In the genomic region with DNA sequence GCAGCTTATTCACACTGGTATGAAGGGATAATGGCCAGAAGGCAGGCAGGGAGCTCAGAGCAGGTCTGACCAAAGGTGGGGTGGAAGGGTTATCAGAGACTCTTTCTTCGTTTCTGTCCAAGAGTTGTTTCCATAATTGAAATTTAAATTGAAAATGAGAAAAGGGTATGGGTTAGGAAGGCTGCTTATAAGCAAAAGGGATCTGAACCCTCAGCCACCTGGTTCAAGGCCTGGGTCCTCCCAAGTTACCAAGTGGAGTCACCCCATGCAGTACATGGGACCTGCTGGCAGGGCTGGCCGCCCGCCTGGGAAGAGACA, we compare ENCODE assay signal across 13 cellular contexts. TPM values are rescaled to one million over a fixed set of nuclear protein-coding genes. Genes with fewer than 3 reads are reported as not detected.
DNase-seq lines count a peak whose midpoint lies in the region; ATAC-seq and TF ChIP-seq lines count a peak whose summit lies in the region.
"Had no signal": no experiment of that assay in that cellular context is flagged by ENCODE, and none has a peak within 500 bp of the region (broad histone marks: within the 10 kb centered on the region; RNA-seq: fewer than 3 reads in every experiment).

No MANE protein-coding gene starts in this region.

- H3K4me3 ChIP-seq in cardiac muscle cell (no peak overlapping the region), muscle layer of colon (ENCODE audit: low read depth in 1 of 2, low read length in 2 of 2) (no peak overlapping the region)

- peak overlapping the region; percentile 76 for H3K27ac Mint-ChIP-seq in activated naive CD8-positive, alpha-beta T cell treated with anti-CD3 and anti-CD28 coated beads, Interleukin-2, amount 10 ng/mL, durations not matched to agents 7 days and 5 days
- H3K27ac Mint-ChIP-seq in type B pancreatic cell (peak overlapping the region; percentile 77), CD14-positive monocyte (no peak overlapping the region)
- H3K27ac Mint-ChIP-seq: activated CD8-positive, alpha-beta memory T cell treated with anti-CD3 and anti-CD28 coated beads, Interleukin-2, amount 10 ng/mL, durations not matched to agents 7 days and 5 days; natural killer cell treated with Interleukin-12 subunit alpha and Interleukin-12 subunit beta and Interleukin-15 and Interleukin-18, amount 100 ng/mL, for 72 hours had no signal

- TF ChIP-seq CTCF in cardiac muscle cell (IDR thresholded peaks at IDR 0.05; ENCODE audit: low read depth, low read length) (no peak), type B pancreatic cell (conservative IDR thresholded peaks at IDR 0.05) (no peak), CD14-positive monocyte (IDR thresholded peaks at IDR 0.05) (no peak)

- H3K27ac ChIP-seq in cardiac muscle cell, result peak overlapping the region; percentile 69
- H3K27ac ChIP-seq in muscle layer of colon (ENCODE audit: low read depth, low read length), result peak overlapping the region; percentile 94
- H3K27ac ChIP-seq: KMS-11 had no signal

- H3K4me1 Mint-ChIP-seq in activated naive CD8-positive, alpha-beta T cell treated with anti-CD3 and anti-CD28 coated beads, Interleukin-2, amount 10 ng/mL, durations not matched to agents 7 days and 5 days, result peaks cover 81% of the 10 kb centered on the region
- H3K4me1 Mint-ChIP-seq in type B pancreatic cell (ENCODE audit: unreplicated experiment) (peaks cover 49% of the 10 kb centered on the region), CD14-positive monocyte (peaks cover 27% of the 10 kb centered on the region)

- peak overlapping the region; percentile 85 for H3K4me3 Mint-ChIP-seq in activated naive CD8-positive, alpha-beta T cell treated with anti-CD3 and anti-CD28 coated beads, Interleukin-2, amount 10 ng/mL, durations not matched to agents 7 days and 5 days
- H3K4me3 Mint-ChIP-seq in type B pancreatic cell (peak overlapping the region; percentile 28), CD14-positive monocyte (no peak overlapping the region)
- H3K4me3 Mint-ChIP-seq: activated CD8-positive, alpha-beta memory T cell treated with anti-CD3 and anti-CD28 coated beads, Interleukin-2, amount 10 ng/mL, durations not matched to agents 7 days and 5 days; natural killer cell treated with Interleukin-12 subunit alpha and Interleukin-12 subunit beta and Interleukin-15 and Interleukin-18, amount 100 ng/mL, for 72 hours had no signal

- H3K27me3 Mint-ChIP-seq in activated naive CD8-positive, alpha-beta T cell treated with anti-CD3 and anti-CD28 coated beads, Interleukin-2, amount 10 ng/mL, durations not matched to agents 7 days and 5 days, result no peaks in the 10 kb centered on the region
- H3K27me3 Mint-ChIP-seq in type B pancreatic cell (no peaks in the 10 kb centered on the region), CD14-positive monocyte (ENCODE audit: low read depth in 3 of 3) (peaks cover 2 to 9% (median 4%) of the 10 kb centered on the region in 3 donors)
- H3K27me3 Mint-ChIP-seq: activated CD8-positive, alpha-beta memory T cell treated with anti-CD3 and anti-CD28 coated beads, Interleukin-2, amount 10 ng/mL, durations not matched to agents 7 days and 5 days; natural killer cell treated with Interleukin-12 subunit alpha and Interleukin-12 subunit beta and Interleukin-15 and Interleukin-18, amount 100 ng/mL, for 72 hours had no signal

- intact Hi-C loops in Right ventricle myocardium superior (cut with DNase I), result no loop called here
- intact Hi-C loops in CD14-positive monocyte (cut with micrococcal nuclease), result no loop called here

- H3K9ac ChIP-seq in muscle layer of colon (ENCODE audit: low read length), result peak overlapping the region; percentile 35
- H3K9ac ChIP-seq: KMS-11 had no signal

- H3K27me3 ChIP-seq in cardiac muscle cell (no peaks in the 10 kb centered on the region), muscle layer of colon (ENCODE audit: control insufficient read depth in 1 of 2, insufficient read depth in 2 of 2, low read length in 2 of 2) (no peaks in the 10 kb centered on the region)

- DNase-seq in cardiac muscle cell (ENCODE audit: low read depth in 1 of 2, low spot score in 1 of 2), result no peak
- DNase-seq in Right ventricle myocardium superior, result no peak
- DNase-seq in activated naive CD8-positive, alpha-beta T cell treated with anti-CD3 and anti-CD28 coated beads, Interleukin-2, amount 10 ng/mL, durations not matched to agents 7 days and 5 days, result no peak
- DNase-seq in type B pancreatic cell (ENCODE audit: extremely low spot score, unreplicated experiment), result no peak
- DNase-seq in GM19240 (ENCODE audit: insufficient read length, low spot score), result no peak
- no peak for DNase-seq in CD14-positive monocyte (ENCODE audit: low spot score)
- DNase-seq: activated CD8-positive, alpha-beta memory T cell treated with anti-CD3 and anti-CD28 coated beads, Interleukin-2, amount 10 ng/mL, durations not matched to agents 7 days and 5 days; NCI-H2171 treated with DMSO at 0.1 percent for 48 hours; stimulated activated CD4-positive, alpha-beta T cell treated with anti-CD3 and anti-CD28 coated beads, Interleukin-4, amount 100 ng/mL, for 24 hours had no signal

- H3K36me3 ChIP-seq in cardiac muscle cell (no peaks in the 10 kb centered on the region), muscle layer of colon (ENCODE audit: insufficient read depth, low read length) (no peaks in the 10 kb centered on the region)

- H3K4me1 ChIP-seq in cardiac muscle cell (ENCODE audit: low read depth) (peaks cover 37% of the 10 kb centered on the region), muscle layer of colon (ENCODE audit: insufficient read depth, low read length) (peaks cover 81% of the 10 kb centered on the region)

- POLR2A ChIA-PET in activated naive CD8-positive, alpha-beta T cell treated with anti-CD3 and anti-CD28 coated beads, Interleukin-2, amount 10 ng/mL, durations not matched to agents 7 days and 5 days (lab: Charles Lee), result interaction anchor here (0.5 to 1.6 kb wide), 5 partner anchors 12 to 164 kb away, joined by 3 to 6 read pairs (median 3); a partner anchor contains a TSS

- ATAC-seq in Right ventricle myocardium superior (ENCODE audit: poor library complexity) (no peak), GM19035 (IDR thresholded peaks at IDR 0.05; ENCODE audit: unreplicated experiment) (no peak)
- ATAC-seq in activated naive CD8-positive, alpha-beta T cell treated with anti-CD3 and anti-CD28 coated beads, Interleukin-2, amount 10 ng/mL, durations not matched to agents 7 days and 5 days (ENCODE audit: low read depth), result no peak
- ATAC-seq: activated CD8-positive, alpha-beta memory T cell treated with anti-CD3 and anti-CD28 coated beads, Interleukin-2, amount 10 ng/mL, durations not matched to agents 7 days and 5 days; natural killer cell treated with Interleukin-12 subunit alpha and Interleukin-12 subunit beta and Interleukin-15 and Interleukin-18, amount 100 ng/mL, for 72 hours had no signal

- H3K36me3 Mint-ChIP-seq in activated naive CD8-positive, alpha-beta T cell treated with anti-CD3 and anti-CD28 coated beads, Interleukin-2, amount 10 ng/mL, durations not matched to agents 7 days and 5 days, result peaks cover 31% of the 10 kb centered on the region
- H3K36me3 Mint-ChIP-seq in type B pancreatic cell, result peaks cover 11% of the 10 kb centered on the region
- H3K36me3 Mint-ChIP-seq in CD14-positive monocyte, result no peaks in the 10 kb centered on the region
- H3K36me3 Mint-ChIP-seq: natural killer cell treated with Interleukin-12 subunit alpha and Interleukin-12 subunit beta and Interleukin-15 and Interleukin-18, amount 100 ng/mL, for 72 hours had no signal

- no peaks in the 10 kb centered on the region for H3K9me3 Mint-ChIP-seq in activated naive CD8-positive, alpha-beta T cell treated with anti-CD3 and anti-CD28 coated beads, Interleukin-2, amount 10 ng/mL, durations not matched to agents 7 days and 5 days
- no peaks in the 10 kb centered on the region for H3K9me3 Mint-ChIP-seq in type B pancreatic cell
- H3K9me3 Mint-ChIP-seq in CD14-positive monocyte, result peaks cover 0 to 4% (median 0%) of the 10 kb centered on the region in 7 donors
- H3K9me3 Mint-ChIP-seq: natural killer cell treated with Interleukin-12 subunit alpha and Interleukin-12 subunit beta and Interleukin-15 and Interleukin-18, amount 100 ng/mL, for 72 hours had no signal

- H3K9me3 ChIP-seq in cardiac muscle cell (ENCODE audit: low read depth), result no peaks in the 10 kb centered on the region
- H3K9me3 ChIP-seq in muscle layer of colon (ENCODE audit: low read length), result no peaks in the 10 kb centered on the region

RNA-seq across cellular contexts. Expression of a gene that starts 17.8 kb away (rescaled TPM):
- total RNA-seq in cardiac muscle cell (20.9 and 25.6 TPM in 2 replicates), Right ventricle myocardium superior (21.8 TPM), type B pancreatic cell (ENCODE audit: low replicate concordance) (61.1 and 74.8 TPM in 2 replicates)
- polyA plus RNA-seq in cardiac muscle cell (26.6 and 32.5 TPM in 2 replicates), CD14-positive monocyte (1 to 10 TPM in 1 of 2 donors, under 1 TPM in 1; 0.86 to 2.3 TPM)
- total RNA-seq in activated naive CD8-positive, alpha-beta T cell treated with anti-CD3 and anti-CD28 coated beads, Interleukin-2, amount 10 ng/mL, durations not matched to agents 7 days and 5 days, result 100 to 1,000 TPM; 329 to 366 TPM

RNA-seq across cellular contexts. Expression of a gene that starts 25.3 kb away (rescaled TPM):
- total RNA-seq in cardiac muscle cell, result 26.1 and 35.6 TPM in 2 replicates
- 54.2 and 70.7 TPM in 2 replicates for polyA plus RNA-seq in cardiac muscle cell
- total RNA-seq in Right ventricle myocardium superior, result 9.9 TPM
- 10 to 100 TPM; 49.2 to 54.2 TPM for total RNA-seq in activated naive CD8-positive, alpha-beta T cell treated with anti-CD3 and anti-CD28 coated beads, Interleukin-2, amount 10 ng/mL, durations not matched to agents 7 days and 5 days
- 41.6 and 56.3 TPM in 2 replicates for total RNA-seq in type B pancreatic cell (ENCODE audit: low replicate concordance)
- 10 to 100 TPM; 25.4 to 28.7 TPM for polyA plus RNA-seq in CD14-positive monocyte

RNA-seq across cellular contexts. Expression of a gene that starts 32.4 kb away (rescaled TPM):
- total RNA-seq in cardiac muscle cell (0.89 and 1.7 TPM in 2 replicates), Right ventricle myocardium superior (0.48 TPM), type B pancreatic cell (ENCODE audit: low replicate concordance) (5.8 and 9.4 TPM in 2 replicates)
- polyA plus RNA-seq in cardiac muscle cell (3.4 and 3.5 TPM in 2 replicates), CD14-positive monocyte (under 1 TPM; 0.31 to 0.57 TPM)
- total RNA-seq in activated naive CD8-positive, alpha-beta T cell treated with anti-CD3 and anti-CD28 coated beads, Interleukin-2, amount 10 ng/mL, durations not matched to agents 7 days and 5 days, result 1 to 10 TPM; 1.5 to 1.9 TPM

RNA-seq across cellular contexts. Expression of a gene that starts 46.2 kb away (rescaled TPM):
- 66.2 and 119 TPM in 2 replicates for total RNA-seq in cardiac muscle cell
- 48.8 and 71.4 TPM in 2 replicates for polyA plus RNA-seq in cardiac muscle cell
- 18.1 TPM for total RNA-seq in Right ventricle myocardium superior
- 10 to 100 TPM; 51.1 to 59.5 TPM for total RNA-seq in activated naive CD8-positive, alpha-beta T cell treated with anti-CD3 and anti-CD28 coated beads, Interleukin-2, amount 10 ng/mL, durations not matched to agents 7 days and 5 days
- total RNA-seq in type B pancreatic cell (ENCODE audit: low replicate concordance), result 11.9 and 17.5 TPM in 2 replicates
- polyA plus RNA-seq in CD14-positive monocyte, result 10 to 100 TPM in 1 of 2 donors, 1 to 10 TPM in 1; 8.9 to 10.3 TPM

Comparison
In these comparisons a context has a peak if more than half of its experiments do, and no peak if none do; other contexts are left out.
1. H3K27ac Mint-ChIP-seq: peak in activated naive CD8-positive, alpha-beta T cell treated with anti-CD3 and anti-CD28 coated beads, Interleukin-2, amount 10 ng/mL, durations not matched to agents 7 days and 5 days (single experiment) and type B pancreatic cell (single experiment); none in CD14-positive monocyte (0 of 7).
2. H3K4me3 Mint-ChIP-seq: peak in activated naive CD8-positive, alpha-beta T cell treated with anti-CD3 and anti-CD28 coated beads, Interleukin-2, amount 10 ng/mL, durations not matched to agents 7 days and 5 days (single experiment) and type B pancreatic cell (single experiment); none in CD14-positive monocyte (0 of 2).